In genomic region chr15:60854858-60855568, GRCh38 we compare ENCODE assay signal across 19 cellular contexts.
DNase-seq lines count a peak whose midpoint lies in the region; ATAC-seq and TF ChIP-seq lines count a peak whose summit lies in the region.
"Had no signal": no experiment of that assay in that cellular context is flagged by ENCODE, and none has a peak within 500 bp of the region (broad histone marks: within the 10 kb centered on the region; RNA-seq: fewer than 3 reads in every experiment).

No MANE protein-coding gene starts in this region.

- no peak overlapping the region for H3K4me2 ChIP-seq in OCI-LY7 (ENCODE audit: low read length)

- CTCF ChIA-PET in RWPE1 (lab: Yijun Ruan, JAX) (no interaction called here), OCI-LY7 (lab: Charles Lee; ENCODE audit: unreplicated experiment) (no interaction called here)

- H4K20me1 ChIP-seq in OCI-LY7 (ENCODE audit: insufficient read depth, low read length), result no peaks in the 10 kb centered on the region

- no peaks in the 10 kb centered on the region for H3K9me3 ChIP-seq in OCI-LY7 (ENCODE audit: low read length)
- H3K9me3 ChIP-seq in ascending aorta, result no peaks in the 10 kb centered on the region
- H3K9me3 ChIP-seq: psoas muscle had no signal

- H3K4me3 ChIP-seq in fibroblast of mammary gland (ENCODE audit: control insufficient read depth, low read depth, low read length) (no peak overlapping the region), OCI-LY7 (ENCODE audit: low read depth, low read length, poor library complexity, severe bottlenecking) (no peak overlapping the region), ascending aorta (no peak overlapping the region)
- H3K4me3 ChIP-seq: psoas muscle had no signal

- TF ChIP-seq CTCF in RWPE1 (conservative IDR thresholded peaks at IDR 0.05; ENCODE audit: low read depth) (no peak), fibroblast of mammary gland (conservative IDR thresholded peaks at IDR 0.05; ENCODE audit: control insufficient read depth, insufficient read depth, low read depth, low read length) (no peak), OCI-LY7 (conservative IDR thresholded peaks at IDR 0.05; ENCODE audit: low read length) (no peak), ascending aorta (IDR thresholded peaks at IDR 0.05) (no peak)

- H3K36me3 ChIP-seq in OCI-LY7 (ENCODE audit: insufficient read depth, low read length) (no peaks in the 10 kb centered on the region), ascending aorta (no peaks in the 10 kb centered on the region)

- H2AFZ ChIP-seq in OCI-LY7 (ENCODE audit: low read length), result no peak overlapping the region

- DNase-seq in activated CD4-positive, CD25-positive, alpha-beta regulatory T cell (lab: John Stamatoyannopoulos, UW), result no peak
- peak; percentile 34 for DNase-seq in DMS 273 (lab: John Stamatoyannopoulos, UW; ENCODE audit: unreplicated experiment)
- DNase-seq in RWPE1 (ENCODE audit: low spot score), result peak; percentile 9
- peak; percentile 8 for DNase-seq in fibroblast of mammary gland (ENCODE audit: low read depth)
- DNase-seq in OCI-LY7 (ENCODE audit: low spot score), result no peak
- no peak for DNase-seq in ascending aorta (ENCODE audit: low spot score in 2 of 2)
- DNase-seq in HT-29 (ENCODE audit: low spot score), result no peak
- DNase-seq: activated CD4-positive, alpha-beta T cell treated with anti-CD3 and anti-CD28 coated beads for 4 hours; erythroblast; glutamatergic neuron; immature natural killer cell; KBM-7; naive thymus-derived CD8-positive, alpha-beta T cell; NCI-H1092; NCI-H345; psoas muscle; SIG-M5; substantia nigra had no signal

- intact Hi-C loops in OCI-LY7 (cut with micrococcal nuclease; ENCODE audit: unreplicated experiment), result no loop called here
- intact Hi-C loops in ascending aorta (cut with DNase I), result no loop called here

- H3K4me1 ChIP-seq in OCI-LY7 (ENCODE audit: insufficient read depth, low read length, poor library complexity, severe bottlenecking), result no peaks in the 10 kb centered on the region
- H3K4me1 ChIP-seq in ascending aorta, result no peaks in the 10 kb centered on the region
- H3K4me1 ChIP-seq: psoas muscle had no signal

- POLR2A ChIA-PET in RWPE1 (lab: Yijun Ruan, JAX; ENCODE audit: low non-redundant PET), result no interaction called here
- POLR2A ChIA-PET in OCI-LY7 (lab: Charles Lee), result interaction anchor here (0.5 kb wide), 1 partner anchor 9 kb away, joined by 3 read pairs; no protein-coding TSS in a partner anchor

- ATAC-seq in activated CD4-positive, CD25-positive, alpha-beta regulatory T cell treated with anti-CD3 and anti-CD28 coated beads, Interleukin-2, amount 50 U/mL, for 24 hours, result peak; percentile 90 to 95
- ATAC-seq: naive thymus-derived CD8-positive, alpha-beta T cell; psoas muscle had no signal

- H3K27me3 ChIP-seq in ascending aorta, result no peaks in the 10 kb centered on the region

- H3K79me2 ChIP-seq in OCI-LY7 (ENCODE audit: insufficient read depth, low read depth, low read length), result no peaks in the 10 kb centered on the region

- no peaks in the 10 kb centered on the region for H3K9me2 ChIP-seq in OCI-LY7 (ENCODE audit: insufficient read depth, low read length)

- H3K27ac ChIP-seq in RWPE1 (no peak overlapping the region), OCI-LY7 (ENCODE audit: low read depth, low read length, poor library complexity, severe bottlenecking) (no peak overlapping the region), ascending aorta (no peak overlapping the region)
- H3K27ac ChIP-seq: psoas muscle had no signal

- no TSS peak for BruUV-seq in OCI-LY7 (replicated peaks; lab: Mats Ljungman, UMichigan)

Comparison
In these comparisons a context has a peak if more than half of its experiments do, and no peak if none do; other contexts are left out.
1. DNase-seq: peak in DMS 273 (single experiment), RWPE1 (single experiment) and fibroblast of mammary gland (single experiment); none in activated CD4-positive, CD25-positive, alpha-beta regulatory T cell (0 of 4), OCI-LY7 (single experiment), ascending aorta (0 of 2) and HT-29 (single experiment).